ENCODE assay signal across 17 cellular contexts in the genomic region with DNA sequence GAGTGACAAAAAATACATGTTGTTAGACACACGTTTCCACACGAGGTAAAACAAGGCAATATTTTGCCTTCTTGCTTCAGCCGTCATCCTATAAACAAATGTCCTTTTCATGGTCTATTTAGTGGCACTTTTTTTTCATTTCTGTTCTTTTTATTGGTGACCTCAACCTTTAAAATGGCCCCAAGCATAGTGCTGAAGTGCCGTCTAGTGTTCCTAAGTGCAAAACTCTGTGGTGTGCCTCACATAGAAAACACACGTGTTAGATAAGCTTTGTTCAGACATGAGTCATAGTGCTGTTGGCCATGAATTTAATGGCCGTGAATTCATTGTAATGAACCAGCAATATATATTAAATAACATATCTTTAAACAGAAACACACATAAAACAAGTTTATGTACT. TPM values are rescaled to one million over a fixed set of nuclear protein-coding genes. Genes with fewer than 3 reads are reported as not detected.
DNase-seq lines count a peak whose midpoint lies in the region; ATAC-seq, FAIRE-seq and TF ChIP-seq lines count a peak whose summit lies in the region.
"Had no signal": no experiment of that assay in that cellular context is flagged by ENCODE, and none has a peak within 500 bp of the region (broad histone marks: within the 10 kb centered on the region; RNA-seq: fewer than 3 reads in every experiment).

No MANE protein-coding gene starts in this region.

- peaks cover 9% of the 10 kb centered on the region for H3K27me3 Mint-ChIP-seq in nephron progenitor cell (ENCODE audit: low read depth, poor library complexity)
- no peaks in the 10 kb centered on the region for H3K27me3 Mint-ChIP-seq in endothelial cell (ENCODE audit: unreplicated experiment)
- H3K27me3 Mint-ChIP-seq in activated naive CD4-positive, alpha-beta T cell treated with anti-CD3 and anti-CD28 coated beads for 36 hours (ENCODE audit: low read depth) = peaks cover 34% of the 10 kb centered on the region

- intact Hi-C loops in activated naive CD4-positive, alpha-beta T cell treated with anti-CD3 and anti-CD28 coated beads for 36 hours (cut with micrococcal nuclease) = loop anchor here (5.0 kb wide), 2 partner anchors 248 to 297 kb away; a partner anchor contains a TSS

- TF ChIP-seq CTCF in nephron progenitor cell (IDR thresholded peaks at IDR 0.05) (peak; percentile 23), endothelial cell (IDR thresholded peaks at IDR 0.05; ENCODE audit: unreplicated experiment) (no peak)

- peak; percentile 65 for ATAC-seq in HG02938 (IDR thresholded peaks at IDR 0.05; ENCODE audit: unreplicated experiment)
- ATAC-seq: activated naive CD4-positive, alpha-beta T cell treated with anti-CD3 and anti-CD28 coated beads, Interleukin-2, amount 50 U/mL, for 72 hours; HCT116; left lung; naive thymus-derived CD8-positive, alpha-beta T cell; right cardiac atrium had no signal

- H3K27ac Mint-ChIP-seq in nephron progenitor cell (no peak overlapping the region), endothelial cell (ENCODE audit: unreplicated experiment) (no peak overlapping the region)
- no peak overlapping the region for H3K27ac Mint-ChIP-seq in activated naive CD4-positive, alpha-beta T cell treated with anti-CD3 and anti-CD28 coated beads for 36 hours
- H3K27ac Mint-ChIP-seq: activated naive CD4-positive, alpha-beta T cell treated with anti-CD3 and anti-CD28 coated beads, Interleukin-2, amount 50 U/mL, for 72 hours; naive thymus-derived CD8-positive, alpha-beta T cell had no signal

- CTCF ChIA-PET in activated naive CD4-positive, alpha-beta T cell treated with anti-CD3 and anti-CD28 coated beads for 36 hours (lab: Charles Lee) = interaction anchor here (1.3 to 2.2 kb wide), 5 partner anchors 25 to 178 kb away, joined by 3 to 12 read pairs (median 8); no protein-coding TSS in a partner anchor

- in situ Hi-C loops in G401 (cut with HindIII; ENCODE audit: low sequenced_read_pairs) = no loop called here

- H3K9me3 Mint-ChIP-seq in nephron progenitor cell (no peaks in the 10 kb centered on the region), endothelial cell (ENCODE audit: unreplicated experiment) (no peaks in the 10 kb centered on the region)
- no peaks in the 10 kb centered on the region for H3K9me3 Mint-ChIP-seq in activated naive CD4-positive, alpha-beta T cell treated with anti-CD3 and anti-CD28 coated beads for 36 hours
- H3K9me3 Mint-ChIP-seq: activated naive CD4-positive, alpha-beta T cell treated with anti-CD3 and anti-CD28 coated beads, Interleukin-2, amount 50 U/mL, for 72 hours; naive thymus-derived CD8-positive, alpha-beta T cell had no signal

- no peak overlapping the region for H3K4me3 Mint-ChIP-seq in nephron progenitor cell
- H3K4me3 Mint-ChIP-seq in endothelial cell (ENCODE audit: unreplicated experiment) = no peak overlapping the region
- no peak overlapping the region for H3K4me3 Mint-ChIP-seq in activated naive CD4-positive, alpha-beta T cell treated with anti-CD3 and anti-CD28 coated beads for 36 hours
- H3K4me3 Mint-ChIP-seq: naive thymus-derived CD8-positive, alpha-beta T cell had no signal

- no peaks in the 10 kb centered on the region for H3K36me3 Mint-ChIP-seq in nephron progenitor cell (ENCODE audit: low read depth)
- H3K36me3 Mint-ChIP-seq in endothelial cell (ENCODE audit: low read depth, unreplicated experiment) = no peaks in the 10 kb centered on the region
- H3K36me3 Mint-ChIP-seq in activated naive CD4-positive, alpha-beta T cell treated with anti-CD3 and anti-CD28 coated beads for 36 hours (ENCODE audit: low read depth) = no peaks in the 10 kb centered on the region
- H3K36me3 Mint-ChIP-seq: activated naive CD4-positive, alpha-beta T cell treated with anti-CD3 and anti-CD28 coated beads, Interleukin-2, amount 50 U/mL, for 72 hours; naive thymus-derived CD8-positive, alpha-beta T cell had no signal

- peak; percentile 13 for FAIRE-seq in G401.6 (lab: Jason Lieb, UNC)

- DNase-seq in amniotic epithelial cell (ENCODE audit: low read depth) = peak; percentile 60
- no peak for DNase-seq in nephron progenitor cell
- no peak for DNase-seq in endothelial cell (ENCODE audit: low spot score)
- no peak for DNase-seq in activated naive CD4-positive, alpha-beta T cell treated with anti-CD3 and anti-CD28 coated beads for 36 hours
- no peak for DNase-seq in NCI-H82 (lab: John Stamatoyannopoulos, UW)
- DNase-seq in G401 (ENCODE audit: low spot score) = no peak
- DNase-seq: activated CD8-positive, alpha-beta memory T cell treated with anti-CD3 and anti-CD28 coated beads, Interleukin-2, amount 50 U/mL, for 48 hours; left lung; naive thymus-derived CD8-positive, alpha-beta T cell; right cardiac atrium; stimulated activated CD4-positive, alpha-beta T cell treated with anti-CD3 and anti-CD28 coated beads, Interleukin-4, amount 100 ng/mL, for 24 hours; T-helper 1 cell had no signal

- H3K4me1 Mint-ChIP-seq in nephron progenitor cell (peaks cover 25% of the 10 kb centered on the region), endothelial cell (ENCODE audit: unreplicated experiment) (peaks cover 13% of the 10 kb centered on the region)
- H3K4me1 Mint-ChIP-seq in activated naive CD4-positive, alpha-beta T cell treated with anti-CD3 and anti-CD28 coated beads for 36 hours (ENCODE audit: low read depth) = peaks cover 6% of the 10 kb centered on the region
- H3K4me1 Mint-ChIP-seq: naive thymus-derived CD8-positive, alpha-beta T cell had no signal

RNA-seq across cellular contexts. Expression of a gene that starts 15.6 kb away (rescaled TPM):
- total RNA-seq in endothelial cell (ENCODE audit: unreplicated experiment) = 0.85 TPM
- total RNA-seq in activated naive CD4-positive, alpha-beta T cell treated with anti-CD3 and anti-CD28 coated beads for 36 hours = not detected
- total RNA-seq in G401 (2014; rRNA removed; shearing (Covaris generic)) = 8.3 and 10.7 TPM in 2 replicates
- total RNA-seq: activated naive CD4-positive, alpha-beta T cell treated with anti-CD3 and anti-CD28 coated beads, Interleukin-2, amount 50 U/mL, for 72 hours; cerebellum; naive thymus-derived CD8-positive, alpha-beta T cell; right cardiac atrium had no signal

RNA-seq across cellular contexts. Expression of a gene that starts 17.3 kb away (rescaled TPM):
- total RNA-seq in endothelial cell (ENCODE audit: unreplicated experiment) = 6.8 TPM
- 1 to 10 TPM; 5.5 to 8.2 TPM for total RNA-seq in activated naive CD4-positive, alpha-beta T cell treated with anti-CD3 and anti-CD28 coated beads for 36 hours
- 7.7 and 9.0 TPM in 2 replicates for total RNA-seq in G401 (2014; rRNA removed; shearing (Covaris generic))
- total RNA-seq: naive thymus-derived CD8-positive, alpha-beta T cell had no signal
